9 cellular contexts compared by ENCODE assay signal in genomic region chr14:61145258-61145902, GRCh38.
DNase-seq lines count a peak whose midpoint lies in the region; ATAC-seq and TF ChIP-seq lines count a peak whose summit lies in the region.
"Had no signal": no experiment of that assay in that cellular context is flagged by ENCODE, and none has a peak within 500 bp of the region (broad histone marks: within the 10 kb centered on the region; RNA-seq: fewer than 3 reads in every experiment).

No MANE protein-coding gene starts in this region.

- peaks cover 0 to 48% (median 22%) of the 10 kb centered on the region in 4 donors for H3K4me1 ChIP-seq in tibial artery
- H3K4me1 ChIP-seq in HAP-1, result no peaks in the 10 kb centered on the region

- H3K27me3 ChIP-seq in tibial artery (no peaks in the 10 kb centered on the region), HAP-1 (ENCODE audit: low read depth) (no peaks in the 10 kb centered on the region)

- H3K9me3 ChIP-seq in tibial artery (peaks cover 0 to 5% (median 0%) of the 10 kb centered on the region in 3 donors), HAP-1 (no peaks in the 10 kb centered on the region; the same call in none of the 2 replicates)

- TF ChIP-seq CTCF in tibial artery (IDR thresholded peaks at IDR 0.05), result no peak
- TF ChIP-seq CTCF in GM13977 (IDR thresholded peaks at IDR 0.05; ENCODE audit: extremely low read depth, insufficient read depth, missing control alignments), result no peak

- intact Hi-C loops in tibial artery (cut with DNase I; ENCODE audit: low total_unique reads), result loop anchor here (10.0 kb wide), 1 partner anchor 1661 kb away; the partner anchor contains the start of genes JKAMP and L3HYPDH

- H3K4me3 ChIP-seq in tibial artery (no peak overlapping the region), HAP-1 (no peak overlapping the region)

- DNase-seq in M059J (ENCODE audit: low read depth), result peak; percentile 91
- DNase-seq in astrocyte of the hippocampus (ENCODE audit: low read depth, low spot score), result peak; percentile 77
- DNase-seq in left kidney (ENCODE audit: low read depth, low spot score), result peak; percentile 58
- DNase-seq in tibial artery, result no peak
- DNase-seq in COR-L47 (lab: John Stamatoyannopoulos, UW), result no peak
- DNase-seq in HAP-1 (ENCODE audit: low spot score in 2 of 2), result no peak
- DNase-seq in GM13977 (ENCODE audit: low spot score), result no peak
- DNase-seq: NCI-H526 treated with DMSO at 0.1 percent for 48 hours had no signal

- H3K36me3 ChIP-seq in tibial artery (no peaks in the 10 kb centered on the region), HAP-1 (replicated peaks) (no peaks in the 10 kb centered on the region)

- peak overlapping the region; percentile 59 to 73 for H3K27ac ChIP-seq in tibial artery

- in situ Hi-C loops in HAP-1 (cut with MboI; ENCODE audit: low sequenced_read_pairs), result no loop called here
- in situ Hi-C loops in GM13977 (cut with MboI; ENCODE audit: low pct_unique_long_range_greater_than_20kb, low sequenced_read_pairs, unreplicated experiment), result no loop called here

- no peak for ATAC-seq in HG03280 (IDR thresholded peaks at IDR 0.05; ENCODE audit: unreplicated experiment)

Comparison
In these comparisons a context has a peak if more than half of its experiments do, and no peak if none do; other contexts are left out.
1. DNase-seq: peak in M059J (single experiment), astrocyte of the hippocampus (single experiment) and left kidney (single experiment); none in tibial artery (0 of 2), COR-L47 (single experiment), HAP-1 (0 of 2) and GM13977 (single experiment).